ENCODE assay signal across 13 cellular contexts in the genomic region with DNA sequence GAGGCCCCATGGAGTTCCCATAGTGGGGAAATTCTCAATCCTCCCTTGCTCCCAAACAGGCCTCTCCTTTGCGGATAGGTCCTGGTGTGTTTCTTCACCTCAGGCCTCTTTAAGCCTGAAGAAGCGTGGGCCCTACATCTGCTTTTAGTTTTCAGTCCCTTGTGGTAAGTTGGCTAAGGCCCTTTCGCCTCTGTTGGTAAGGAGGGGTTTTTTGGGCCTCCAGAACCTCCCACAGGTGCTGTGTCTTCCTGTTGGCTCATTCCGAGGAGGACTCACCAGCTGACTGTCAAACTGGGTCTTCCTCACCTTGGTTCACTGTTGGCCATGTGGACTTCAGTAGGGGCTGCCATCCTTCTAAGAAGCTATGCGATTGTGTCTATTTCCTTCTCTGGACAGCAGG. TPM values are rescaled to one million over a fixed set of nuclear protein-coding genes. Genes with fewer than 3 reads are reported as not detected.
DNase-seq lines count a peak whose midpoint lies in the region; ATAC-seq and TF ChIP-seq lines count a peak whose summit lies in the region.
"Had no signal": no experiment of that assay in that cellular context is flagged by ENCODE, and none has a peak within 500 bp of the region (broad histone marks: within the 10 kb centered on the region; RNA-seq: fewer than 3 reads in every experiment).

No MANE protein-coding gene starts in this region.

- H2AFZ ChIP-seq in GM23338, result no peak overlapping the region

- no peaks in the 10 kb centered on the region for H4K20me1 ChIP-seq in GM23338 (replicated peaks; ENCODE audit: insufficient read depth)

- H3K27me3 ChIP-seq in GM23338 (ENCODE audit: insufficient read depth), result no peaks in the 10 kb centered on the region

- no peaks in the 10 kb centered on the region for H3K9me2 ChIP-seq in GM23338 (ENCODE audit: insufficient read depth)

- DNase-seq in natural killer cell treated with Interleukin-12 subunit alpha and Interleukin-12 subunit beta and Interleukin-15 and Interleukin-18, amount 100 ng/mL, for 72 hours (ENCODE audit: low spot score), result no peak
- DNase-seq in natural killer cell (no peak), GM23338 (ENCODE audit: low spot score) (no peak), NCI-H2196 (lab: John Stamatoyannopoulos, UW; ENCODE audit: unreplicated experiment) (no peak), H4 (ENCODE audit: low spot score) (no peak), NCI-H82 (lab: John Stamatoyannopoulos, UW) (no peak)
- DNase-seq: CD4-positive, alpha-beta T cell; DMS79; NCI-H1048; NCI-H1436 treated with DMSO at 0.1 percent for 48 hours; NCI-H2029 treated with DMSO at 0.1 percent for 48 hours had no signal

- H3K4me3 Mint-ChIP-seq in natural killer cell treated with Interleukin-12 subunit alpha and Interleukin-12 subunit beta and Interleukin-15 and Interleukin-18, amount 100 ng/mL, for 72 hours, result no peak overlapping the region
- H3K4me3 Mint-ChIP-seq in natural killer cell, result no peak overlapping the region
- no peak overlapping the region for H3K4me3 Mint-ChIP-seq in GM23338
- no peak overlapping the region for H3K4me3 Mint-ChIP-seq in dendritic cell treated with granulocyte-macrophage colony-stimulating factor and Interleukin-4, amounts not matched to agents 40 ng/mL and 50 ng/mL, for 4 days
- H3K4me3 Mint-ChIP-seq: CD4-positive, alpha-beta T cell had no signal

- no peak overlapping the region for H3K4me2 ChIP-seq in GM23338

- no peaks in the 10 kb centered on the region for H3K79me2 ChIP-seq in GM23338 (replicated peaks; ENCODE audit: insufficient read depth)

- H3K27ac ChIP-seq in GM23338 (ENCODE audit: low read depth), result no peak overlapping the region

- no peaks in the 10 kb centered on the region for H3K36me3 Mint-ChIP-seq in natural killer cell treated with Interleukin-12 subunit alpha and Interleukin-12 subunit beta and Interleukin-15 and Interleukin-18, amount 100 ng/mL, for 72 hours
- H3K36me3 Mint-ChIP-seq in natural killer cell, result no peaks in the 10 kb centered on the region
- peaks cover 14% of the 10 kb centered on the region for H3K36me3 Mint-ChIP-seq in GM23338 (ENCODE audit: low read depth)
- peaks cover 54% of the 10 kb centered on the region for H3K36me3 Mint-ChIP-seq in dendritic cell treated with granulocyte-macrophage colony-stimulating factor and Interleukin-4, amounts not matched to agents 40 ng/mL and 50 ng/mL, for 4 days (ENCODE audit: low read depth)

- H3F3A ChIP-seq in GM23338 (replicated peaks; ENCODE audit: low read depth), result no peaks in the 10 kb centered on the region

- H3K27ac Mint-ChIP-seq in natural killer cell treated with Interleukin-12 subunit alpha and Interleukin-12 subunit beta and Interleukin-15 and Interleukin-18, amount 100 ng/mL, for 72 hours, result peak overlapping the region; percentile 1 to 38
- H3K27ac Mint-ChIP-seq in natural killer cell (peak overlapping the region in 1 of 2 donors; percentile 46), GM23338 (no peak overlapping the region)
- H3K27ac Mint-ChIP-seq in dendritic cell treated with granulocyte-macrophage colony-stimulating factor and Interleukin-4, amounts not matched to agents 40 ng/mL and 50 ng/mL, for 4 days, result peak overlapping the region; percentile 43
- H3K27ac Mint-ChIP-seq: CD4-positive, alpha-beta T cell had no signal

- intact Hi-C loops in natural killer cell (cut with micrococcal nuclease), result loop anchor here (10.0 kb wide), 1 partner anchor 124 kb away; no protein-coding TSS in a partner anchor
- intact Hi-C loops in dendritic cell treated with granulocyte-macrophage colony-stimulating factor and Interleukin-4, amounts not matched to agents 40 ng/mL and 50 ng/mL, for 4 days (cut with micrococcal nuclease), result no loop called here

- 0 out of 2 replicates have a peak, but pooled peaks cover 5% of the 10 kb centered on the region for H3K4me1 ChIP-seq in GM23338 (ENCODE audit: insufficient read depth)

- H3K9me3 Mint-ChIP-seq in natural killer cell treated with Interleukin-12 subunit alpha and Interleukin-12 subunit beta and Interleukin-15 and Interleukin-18, amount 100 ng/mL, for 72 hours, result no peaks in the 10 kb centered on the region
- H3K9me3 Mint-ChIP-seq in natural killer cell (no peaks in the 10 kb centered on the region), GM23338 (no peaks in the 10 kb centered on the region)
- H3K9me3 Mint-ChIP-seq in dendritic cell treated with granulocyte-macrophage colony-stimulating factor and Interleukin-4, amounts not matched to agents 40 ng/mL and 50 ng/mL, for 4 days, result no peaks in the 10 kb centered on the region
- H3K9me3 Mint-ChIP-seq: CD4-positive, alpha-beta T cell had no signal

- peaks cover 25 to 31% of the 10 kb centered on the region in 2 donors for H3K4me1 Mint-ChIP-seq in natural killer cell treated with Interleukin-12 subunit alpha and Interleukin-12 subunit beta and Interleukin-15 and Interleukin-18, amount 100 ng/mL, for 72 hours (ENCODE audit: low read depth in 2 of 2)
- H3K4me1 Mint-ChIP-seq in natural killer cell (peaks cover 34 to 37% of the 10 kb centered on the region in 2 donors), GM23338 (peaks cover 12% of the 10 kb centered on the region)
- no peaks in the 10 kb centered on the region for H3K4me1 Mint-ChIP-seq in dendritic cell treated with granulocyte-macrophage colony-stimulating factor and Interleukin-4, amounts not matched to agents 40 ng/mL and 50 ng/mL, for 4 days (ENCODE audit: low read depth)

- H3K36me3 ChIP-seq in GM23338 (ENCODE audit: insufficient read depth), result no peaks in the 10 kb centered on the region

- TF ChIP-seq CTCF in natural killer cell (IDR thresholded peaks at IDR 0.05) (no peak), GM23338 (conservative IDR thresholded peaks at IDR 0.05; ENCODE audit: low read depth in 2 of 2) (no peak)

- no peak overlapping the region for H3K4me3 ChIP-seq in GM23338
- H3K4me3 ChIP-seq: K562 had no signal

- ATAC-seq in natural killer cell treated with Interleukin-12 subunit alpha and Interleukin-12 subunit beta and Interleukin-15 and Interleukin-18, amount 100 ng/mL, for 72 hours, result peak in 1 of 2 donors; percentile 57
- ATAC-seq in natural killer cell, result no peak
- ATAC-seq in GM23338, result peak; percentile 26; the same call in 1 of the 3 replicates

- H3K27me3 Mint-ChIP-seq in natural killer cell treated with Interleukin-12 subunit alpha and Interleukin-12 subunit beta and Interleukin-15 and Interleukin-18, amount 100 ng/mL, for 72 hours, result no peaks in the 10 kb centered on the region
- no peaks in the 10 kb centered on the region for H3K27me3 Mint-ChIP-seq in natural killer cell (ENCODE audit: low read depth in 2 of 2)
- H3K27me3 Mint-ChIP-seq in GM23338 (ENCODE audit: insufficient read depth, low read depth, poor library complexity), result peaks cover 10% of the 10 kb centered on the region
- H3K27me3 Mint-ChIP-seq in dendritic cell treated with granulocyte-macrophage colony-stimulating factor and Interleukin-4, amounts not matched to agents 40 ng/mL and 50 ng/mL, for 4 days, result no peaks in the 10 kb centered on the region
- H3K27me3 Mint-ChIP-seq: CD4-positive, alpha-beta T cell had no signal

TF ChIP-seq in GM23338, 12 proteins besides CTCF, POLR2A, EP300 and RAD21:
- TF ChIP-seq EZH2 (IDR thresholded peaks at IDR 0.05; ENCODE audit: low read depth, unreplicated experiment) (no peak), NANOG (IDR thresholded peaks at IDR 0.05; ENCODE audit: borderline replicate concordance) (no peak), POLR2AphosphoS5 (IDR thresholded peaks at IDR 0.05; ENCODE audit: low read depth) (no peak), EZH2phosphoT487 (IDR thresholded peaks at IDR 0.05; ENCODE audit: unreplicated experiment) (no peak)

RNA-seq across cellular contexts. Expression of a gene that starts 56.4 kb away (rescaled TPM):
- total RNA-seq in natural killer cell treated with Interleukin-12 subunit alpha and Interleukin-12 subunit beta and Interleukin-15 and Interleukin-18, amount 100 ng/mL, for 72 hours, result 10 to 100 TPM; 29.2 to 73.8 TPM
- total RNA-seq in natural killer cell, result 10 to 100 TPM in 2 of 3 donors, 1 to 10 TPM in 1; 8.8 to 14.3 (median 12.0) TPM
- total RNA-seq in GM23338 (2014; rRNA removed; shearing (Covaris generic)), result 82.8 and 95.6 TPM in 2 replicates
- polyA plus RNA-seq in GM23338 (2016; fragmentation: Nextera tagmentation; extraction: Ambion mirVana), result 48.7 and 56.2 TPM in 2 replicates
- total RNA-seq in H4 (2014; rRNA removed; shearing (Covaris generic)), result 64.4 and 77.7 TPM in 2 replicates

RNA-seq across cellular contexts. Expression of a gene that starts 56.8 kb away (rescaled TPM):
- total RNA-seq in natural killer cell treated with Interleukin-12 subunit alpha and Interleukin-12 subunit beta and Interleukin-15 and Interleukin-18, amount 100 ng/mL, for 72 hours, result 10 to 100 TPM; 13.7 to 25.9 TPM
- total RNA-seq in natural killer cell, result 10 to 100 TPM; 11.6 to 17.1 (median 15.5) TPM
- total RNA-seq in GM23338 (2014; rRNA removed; shearing (Covaris generic)), result 16.6 and 17.1 TPM in 2 replicates
- polyA plus RNA-seq in GM23338 (2016; fragmentation: Nextera tagmentation; extraction: Ambion mirVana), result 9.1 and 13.3 TPM in 2 replicates
- 7.2 and 8.4 TPM in 2 replicates for total RNA-seq in H4 (2014; rRNA removed; shearing (Covaris generic))
